ENCODE assay signal across 14 cellular contexts in the genomic region with DNA sequence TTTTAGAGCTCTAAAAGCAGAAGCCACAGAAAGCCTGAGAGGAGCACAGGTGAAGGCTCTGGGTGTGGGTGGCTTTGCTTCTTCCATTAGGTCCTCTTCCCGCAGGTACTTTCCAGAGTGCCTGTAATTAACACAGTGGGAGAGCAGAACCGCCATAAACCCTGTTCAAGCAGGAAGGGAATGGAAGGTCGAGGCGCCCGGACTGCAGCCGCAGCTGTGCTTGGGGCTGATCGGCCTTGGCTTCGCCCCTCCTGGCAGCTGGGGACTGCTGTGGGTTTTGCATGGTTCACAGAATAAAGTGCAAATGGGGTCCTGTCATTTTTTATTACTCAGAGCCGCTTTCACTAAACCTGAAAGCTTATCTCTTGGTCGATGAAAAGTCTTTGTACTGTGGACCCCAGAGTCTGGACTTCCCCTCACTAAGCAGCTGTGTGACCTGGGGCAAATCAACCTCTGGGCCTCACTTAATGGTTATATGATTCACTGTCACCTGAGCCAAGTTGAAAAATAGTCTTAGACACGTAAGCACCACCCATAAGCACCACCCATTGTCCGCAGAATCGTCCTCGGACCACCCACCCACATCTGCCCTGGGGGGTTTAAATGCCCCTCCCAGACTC.
DNase-seq lines count a peak whose midpoint lies in the region; ATAC-seq and TF ChIP-seq lines count a peak whose summit lies in the region.
"Had no signal": no experiment of that assay in that cellular context is flagged by ENCODE, and none has a peak within 500 bp of the region (broad histone marks: within the 10 kb centered on the region; RNA-seq: fewer than 3 reads in every experiment).

No MANE protein-coding gene starts in this region.

- BruUV-seq in OCI-LY7 (replicated peaks; lab: Mats Ljungman, UMichigan), result no TSS peak

- no peaks in the 10 kb centered on the region for H3K27me3 ChIP-seq in colonic mucosa
- H3K27me3 ChIP-seq: esophagus muscularis mucosa, ovary, upper lobe of left lung had no signal

- H3K27ac Mint-ChIP-seq in endothelial cell (ENCODE audit: unreplicated experiment), result no peak overlapping the region

- H4K20me1 ChIP-seq in OCI-LY7 (ENCODE audit: insufficient read depth, low read length), result no peaks in the 10 kb centered on the region

- H3K4me3 Mint-ChIP-seq in endothelial cell (ENCODE audit: unreplicated experiment), result no peak overlapping the region

- DNase-seq in OCI-LY7 (ENCODE audit: low spot score) (peak; percentile 8), retinal pigment epithelial cell (ENCODE audit: low read depth) (peak; percentile 8), colonic mucosa (no peak), endothelial cell (ENCODE audit: low spot score) (no peak), ureter (ENCODE audit: low spot score) (no peak), NCI-H1694 (lab: John Stamatoyannopoulos, UW) (no peak)
- DNase-seq: activated T-cell treated with anti-CD3 and anti-CD28 coated beads, Interleukin-2, amount 50 U/mL, for 1 hour; Karpas-422; OCI-M1 had no signal

- H3K4me3 ChIP-seq in OCI-LY7 (ENCODE audit: low read depth, low read length, poor library complexity, severe bottlenecking) (no peak overlapping the region), retinal pigment epithelial cell (ENCODE audit: low read length) (no peak overlapping the region), colonic mucosa (no peak overlapping the region)
- H3K4me3 ChIP-seq: esophagus muscularis mucosa, ovary, upper lobe of left lung had no signal

- H3K4me1 ChIP-seq in OCI-LY7 (ENCODE audit: insufficient read depth, low read length, poor library complexity, severe bottlenecking) (no peaks in the 10 kb centered on the region), colonic mucosa (no peaks in the 10 kb centered on the region)
- H3K4me1 ChIP-seq: upper lobe of left lung had no signal

- no peak overlapping the region for H3K9ac ChIP-seq in colonic mucosa (ENCODE audit: low read depth in 2 of 2, low read length in 2 of 2)

- intact Hi-C loops in OCI-LY7 (cut with micrococcal nuclease; ENCODE audit: unreplicated experiment), result no loop called here
- intact Hi-C loops in colonic mucosa (cut with DNase I), result no loop called here

- H3K4me2 ChIP-seq in OCI-LY7 (ENCODE audit: low read length), result peak overlapping the region; percentile 2; the same call in 1 of the 2 replicates

- no peaks in the 10 kb centered on the region for H3K9me2 ChIP-seq in OCI-LY7 (ENCODE audit: insufficient read depth, low read length)

- H3K27ac ChIP-seq in OCI-LY7 (ENCODE audit: low read depth, low read length, poor library complexity, severe bottlenecking), result no peak overlapping the region
- no peak overlapping the region for H3K27ac ChIP-seq in colonic mucosa
- H3K27ac ChIP-seq: esophagus muscularis mucosa, ovary, upper lobe of left lung had no signal

- CTCF ChIA-PET in OCI-LY7 (lab: Charles Lee; ENCODE audit: unreplicated experiment), result no interaction called here

- no peaks in the 10 kb centered on the region for H3K4me1 Mint-ChIP-seq in endothelial cell (ENCODE audit: unreplicated experiment)

- H3K36me3 Mint-ChIP-seq in endothelial cell (ENCODE audit: low read depth, unreplicated experiment), result no peaks in the 10 kb centered on the region

- no peaks in the 10 kb centered on the region for H3K79me2 ChIP-seq in OCI-LY7 (ENCODE audit: insufficient read depth, low read depth, low read length)

- H3K27me3 Mint-ChIP-seq in endothelial cell (ENCODE audit: unreplicated experiment), result peaks cover 2% of the 10 kb centered on the region

- ATAC-seq in GM18907 (IDR thresholded peaks at IDR 0.05; ENCODE audit: unreplicated experiment), result peak; percentile 78
- peak; percentile 94 for ATAC-seq in HG02870 (IDR thresholded peaks at IDR 0.05; ENCODE audit: unreplicated experiment)

- H3K9me3 ChIP-seq in OCI-LY7 (ENCODE audit: low read length), result 0 out of 2 replicates have a peak, but pooled peaks cover 5% of the 10 kb centered on the region
- no peaks in the 10 kb centered on the region for H3K9me3 ChIP-seq in colonic mucosa
- H3K9me3 ChIP-seq: esophagus muscularis mucosa, ovary, upper lobe of left lung had no signal

- H3K36me3 ChIP-seq in OCI-LY7 (ENCODE audit: insufficient read depth, low read length) (no peaks in the 10 kb centered on the region), colonic mucosa (no peaks in the 10 kb centered on the region)
- H3K36me3 ChIP-seq: esophagus muscularis mucosa, ovary, upper lobe of left lung had no signal

- TF ChIP-seq CTCF in OCI-LY7 (conservative IDR thresholded peaks at IDR 0.05; ENCODE audit: low read length) (no peak), retinal pigment epithelial cell (conservative IDR thresholded peaks at IDR 0.05; ENCODE audit: low read depth, low read length) (no peak), colonic mucosa (IDR thresholded peaks at IDR 0.05) (no peak), endothelial cell (IDR thresholded peaks at IDR 0.05; ENCODE audit: unreplicated experiment) (no peak)

- POLR2A ChIA-PET in OCI-LY7 (lab: Charles Lee), result interaction anchor here (0.7 to 0.9 kb wide), 3 partner anchors 15 to 130 kb away, joined by 3 to 6 read pairs (median 3); no protein-coding TSS in a partner anchor

- no peaks in the 10 kb centered on the region for H3K9me3 Mint-ChIP-seq in endothelial cell (ENCODE audit: unreplicated experiment)

- H2AFZ ChIP-seq in OCI-LY7 (ENCODE audit: low read length), result peak overlapping the region; percentile 1; the same call in 1 of the 2 replicates

Comparison
In these comparisons a context has a peak if more than half of its experiments do, and no peak if none do; other contexts are left out.
1. DNase-seq: peak in OCI-LY7 (single experiment) and retinal pigment epithelial cell (single experiment); none in colonic mucosa (single experiment), endothelial cell (single experiment), ureter (single experiment) and NCI-H1694 (single experiment).